9 cellular contexts compared by ENCODE assay signal in the genomic region with DNA sequence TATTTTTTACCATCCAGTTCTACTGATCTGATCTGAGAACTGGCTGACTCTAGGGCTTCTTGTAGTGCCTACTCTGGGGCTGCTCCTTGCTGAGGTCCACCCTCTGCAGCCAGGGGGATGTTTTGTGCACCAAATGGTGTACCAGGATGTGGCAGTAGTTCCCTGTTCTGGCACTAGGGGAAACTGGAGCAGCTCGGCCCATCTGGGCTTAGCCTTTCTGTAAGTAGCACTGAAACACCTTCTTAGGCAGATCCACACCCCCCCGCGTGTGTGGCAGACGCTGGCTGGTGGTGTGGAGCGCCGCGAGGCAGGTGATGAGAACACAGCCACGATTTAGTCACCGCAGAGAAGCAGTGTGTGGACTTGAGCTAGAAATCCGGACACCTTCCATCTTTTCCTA. TPM values are rescaled to one million over a fixed set of nuclear protein-coding genes. Genes with fewer than 3 reads are reported as not detected.
DNase-seq lines count a peak whose midpoint lies in the region; ATAC-seq lines count a peak whose summit lies in the region.
"Had no signal": no experiment of that assay in that cellular context is flagged by ENCODE, and none has a peak within 500 bp of the region (broad histone marks: within the 10 kb centered on the region; RNA-seq: fewer than 3 reads in every experiment).

No MANE protein-coding gene starts in this region.

- no peaks in the 10 kb centered on the region for H3K4me1 ChIP-seq in CD8-positive, alpha-beta memory T cell (ENCODE audit: insufficient read depth, low read length)

- POLR2A ChIA-PET in CD8-positive, alpha-beta memory T cell (lab: Charles Lee): no interaction called here

- peaks cover 0 to 4% of the 10 kb centered on the region in 2 donors for H3K4me1 Mint-ChIP-seq in stimulated activated naive B cell treated with anti-CD40 and anti-IgM and Interleukin-4, amounts not matched to agents 10 μg/mL and 1 μg/mL and 100 μg/mL, for 72 hours
- peaks cover 13 to 17% (median 14%) of the 10 kb centered on the region in 3 donors for H3K4me1 Mint-ChIP-seq in CD8-positive, alpha-beta memory T cell

- no peaks in the 10 kb centered on the region for H3K9me3 Mint-ChIP-seq in stimulated activated naive B cell treated with anti-CD40 and anti-IgM and Interleukin-4, amounts not matched to agents 10 μg/mL and 1 μg/mL and 100 μg/mL, for 72 hours
- no peaks in the 10 kb centered on the region for H3K9me3 Mint-ChIP-seq in CD8-positive, alpha-beta memory T cell

- H3K27ac ChIP-seq in CD8-positive, alpha-beta memory T cell (ENCODE audit: low read depth, low read length): no peak overlapping the region

- peaks cover 0 to 4% of the 10 kb centered on the region in 2 donors for H3K36me3 Mint-ChIP-seq in stimulated activated naive B cell treated with anti-CD40 and anti-IgM and Interleukin-4, amounts not matched to agents 10 μg/mL and 1 μg/mL and 100 μg/mL, for 72 hours
- no peaks in the 10 kb centered on the region for H3K36me3 Mint-ChIP-seq in CD8-positive, alpha-beta memory T cell

- H3K27ac Mint-ChIP-seq in stimulated activated naive B cell treated with anti-CD40 and anti-IgM and Interleukin-4, amounts not matched to agents 10 μg/mL and 1 μg/mL and 100 μg/mL, for 72 hours: no peak overlapping the region
- no peak overlapping the region for H3K27ac Mint-ChIP-seq in CD8-positive, alpha-beta memory T cell

- CTCF ChIA-PET in CD8-positive, alpha-beta memory T cell (lab: Charles Lee): no interaction called here

- H3K9me3 ChIP-seq in CD8-positive, alpha-beta memory T cell (ENCODE audit: low read length): no peaks in the 10 kb centered on the region

- H3K27me3 Mint-ChIP-seq in stimulated activated naive B cell treated with anti-CD40 and anti-IgM and Interleukin-4, amounts not matched to agents 10 μg/mL and 1 μg/mL and 100 μg/mL, for 72 hours: no peaks in the 10 kb centered on the region
- H3K27me3 Mint-ChIP-seq in CD8-positive, alpha-beta memory T cell: no peaks in the 10 kb centered on the region

- H3K36me3 ChIP-seq in CD8-positive, alpha-beta memory T cell (ENCODE audit: insufficient read depth, low read length): no peaks in the 10 kb centered on the region

- intact Hi-C loops in head of caudate nucleus (cut with DNase I): no loop called here

- no peak overlapping the region for H3K4me3 Mint-ChIP-seq in stimulated activated naive B cell treated with anti-CD40 and anti-IgM and Interleukin-4, amounts not matched to agents 10 μg/mL and 1 μg/mL and 100 μg/mL, for 72 hours
- H3K4me3 Mint-ChIP-seq in CD8-positive, alpha-beta memory T cell: no peak overlapping the region

- H3K27me3 ChIP-seq in CD8-positive, alpha-beta memory T cell (ENCODE audit: insufficient read depth, low read length, poor library complexity, severe bottlenecking): no peaks in the 10 kb centered on the region

- H3K4me3 ChIP-seq in Jurkat, Clone E6-1 (ENCODE audit: low read length): no peak overlapping the region
- H3K4me3 ChIP-seq in CD8-positive, alpha-beta memory T cell (ENCODE audit: low read length): no peak overlapping the region
- H3K4me3 ChIP-seq: lung had no signal

- peak; percentile 61 to 81 for ATAC-seq in stimulated activated naive B cell treated with anti-CD40 and anti-IgM and Interleukin-4, amounts not matched to agents 10 μg/mL and 1 μg/mL and 100 μg/mL, for 72 hours (replicated peaks)
- no peak for ATAC-seq in GM21619 (IDR thresholded peaks at IDR 0.05; ENCODE audit: unreplicated experiment)
- ATAC-seq in HG02642 (IDR thresholded peaks at IDR 0.05; ENCODE audit: poor library complexity, unreplicated experiment): no peak

- DNase-seq in DMS 273 treated with DMSO at 0.1 percent for 48 hours (lab: John Stamatoyannopoulos, UW): peak; percentile 55
- DNase-seq in Jurkat, Clone E6-1 (ENCODE audit: low read depth, low spot score): peak; percentile 34
- DNase-seq in UCSD-AML1 (lab: John Stamatoyannopoulos, UW; ENCODE audit: unreplicated experiment): peak; percentile 24
- DNase-seq in head of caudate nucleus: peak in 33 of 42 donors; percentile 22 to 73 (median 42)
- no peak for DNase-seq in stimulated activated naive B cell treated with anti-CD40 and anti-IgM and Interleukin-4, amounts not matched to agents 10 μg/mL and 1 μg/mL and 100 μg/mL, for 72 hours
- DNase-seq in CD8-positive, alpha-beta memory T cell: no peak

RNA-seq across cellular contexts. Expression of a gene that starts 17.0 kb away (rescaled TPM):
- polyA plus RNA-seq in Jurkat, Clone E6-1 (2012; ENCODE audit: insufficient read depth, insufficient read length): 30.7 TPM
- total RNA-seq in CD8-positive, alpha-beta memory T cell: 10 to 100 TPM; 18.7 to 18.9 TPM
- polyA plus RNA-seq in CD8-positive, alpha-beta memory T cell: 19.0 TPM

Comparison
In these comparisons a context has a peak if more than half of its experiments do, and no peak if none do; other contexts are left out.
1. DNase-seq: peak in DMS 273 treated with DMSO at 0.1 percent for 48 hours (single experiment), Jurkat, Clone E6-1 (single experiment), UCSD-AML1 (single experiment) and head of caudate nucleus (33 of 42); none in stimulated activated naive B cell treated with anti-CD40 and anti-IgM and Interleukin-4, amounts not matched to agents 10 μg/mL and 1 μg/mL and 100 μg/mL, for 72 hours (single experiment) and CD8-positive, alpha-beta memory T cell (0 of 5).
2. ATAC-seq: peak in stimulated activated naive B cell treated with anti-CD40 and anti-IgM and Interleukin-4, amounts not matched to agents 10 μg/mL and 1 μg/mL and 100 μg/mL, for 72 hours (2 of 2); none in GM21619 (single experiment) and HG02642 (single experiment).